15 cellular contexts compared by ENCODE assay signal in the genomic region with DNA sequence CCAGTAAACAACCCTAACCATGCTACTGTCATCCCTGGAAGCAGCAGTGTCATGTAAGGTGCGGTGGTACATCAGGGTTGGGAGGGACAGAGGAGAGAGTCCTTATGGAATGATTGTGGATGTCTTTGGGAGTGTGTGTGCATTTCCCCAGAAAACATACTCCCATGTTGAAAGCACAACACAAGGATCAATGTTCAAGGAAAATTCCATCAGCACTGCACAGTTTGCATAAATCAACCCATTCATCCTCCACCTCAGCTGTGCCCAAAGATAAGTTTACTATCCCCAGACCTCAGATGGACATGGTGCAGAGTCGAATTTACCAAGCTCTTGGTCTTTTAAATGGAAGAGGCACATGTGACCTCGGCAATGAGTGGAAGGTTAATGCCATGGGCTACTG. TPM values are rescaled to one million over a fixed set of nuclear protein-coding genes. Genes with fewer than 3 reads are reported as not detected.
DNase-seq lines count a peak whose midpoint lies in the region; ATAC-seq, FAIRE-seq and TF ChIP-seq lines count a peak whose summit lies in the region.
"Had no signal": no experiment of that assay in that cellular context is flagged by ENCODE, and none has a peak within 500 bp of the region (broad histone marks: within the 10 kb centered on the region; RNA-seq: fewer than 3 reads in every experiment).

No MANE protein-coding gene starts in this region.

- no peak for FAIRE-seq in H1 (lab: Jason Lieb, UNC)
- FAIRE-seq: GM18507 had no signal

- H2BK120ac ChIP-seq in H1 (replicated peaks; ENCODE audit: low read depth, low read length), result no peak overlapping the region

- H3K18ac ChIP-seq in H1 (ENCODE audit: extremely low read depth, low read length), result no peak overlapping the region

- H3K27me3 ChIP-seq in DND-41 (ENCODE audit: insufficient read depth, low read length, poor library complexity), result no peaks in the 10 kb centered on the region
- H3K27me3 ChIP-seq in H1 (replicated peaks in 1 of 4; ENCODE audit: control insufficient read depth in 3 of 4, extremely low read depth in 1 of 4, insufficient read depth in 3 of 4, low read length in 3 of 4), result no peaks in the 10 kb centered on the region
- peaks cover 0 to 48% (median 0%) of the 10 kb centered on the region in 7 donors for H3K27me3 ChIP-seq in spleen (replicated peaks in 1 of 7)
- H3K27me3 ChIP-seq: BLaER1 had no signal

- H2BK20ac ChIP-seq in H1 (ENCODE audit: low read length), result no peak overlapping the region

- CTCF ChIA-PET in activated naive CD4-positive, alpha-beta T cell treated with anti-CD3 and anti-CD28 coated beads for 36 hours (lab: Charles Lee), result interaction anchor here (0.7 to 2.0 kb wide), 4 partner anchors 10 to 179 kb away, joined by 4 to 8 read pairs (median 5); no protein-coding TSS in a partner anchor
- CTCF ChIA-PET in H1 (lab: Charles Lee; ENCODE audit: partially characterized antibody), result interaction anchor here (0.6 to 3.3 kb wide), 5 partner anchors 10 to 180 kb away, joined by 3 to 20 read pairs (median 4); no protein-coding TSS in a partner anchor

- POLR2A ChIA-PET in H1 (lab: Charles Lee; ENCODE audit: partially characterized antibody), result interaction anchor here (1.5 to 1.7 kb wide), 2 partner anchors 11 to 119 kb away, joined by 3 to 5 read pairs; partner anchors contain the start of gene MGAT1
- POLR2A ChIA-PET in naive thymus-derived CD8-positive, alpha-beta T cell (lab: Charles Lee), result interaction anchor here (0.6 to 3.4 kb wide), 7 partner anchors 10 to 148 kb away, joined by 3 to 29 read pairs (median 6); no protein-coding TSS in a partner anchor

- H3K27me3 Mint-ChIP-seq in activated naive CD4-positive, alpha-beta T cell treated with anti-CD3 and anti-CD28 coated beads, Interleukin-2, amount 50 U/mL, for 24 hours, result no peaks in the 10 kb centered on the region
- H3K27me3 Mint-ChIP-seq in activated naive CD4-positive, alpha-beta T cell treated with anti-CD3 and anti-CD28 coated beads for 36 hours (ENCODE audit: low read depth), result no peaks in the 10 kb centered on the region
- H3K27me3 Mint-ChIP-seq in naive thymus-derived CD8-positive, alpha-beta T cell, result no peaks in the 10 kb centered on the region

- ATAC-seq in DND-41 (ENCODE audit: insufficient read depth, low read depth) (no peak), HG03135 (IDR thresholded peaks at IDR 0.05; ENCODE audit: unreplicated experiment) (no peak)
- no peak for ATAC-seq in naive thymus-derived CD8-positive, alpha-beta T cell

- H2BK5ac ChIP-seq in H1 (ENCODE audit: low read depth, low read length), result no peak overlapping the region

- H3K56ac ChIP-seq in H1 (replicated peaks; ENCODE audit: insufficient read length, low read depth, low read length), result no peak overlapping the region

- H2AFZ ChIP-seq in DND-41 (ENCODE audit: low read depth, low read length) (peak overlapping the region; percentile 1; the same call in 1 of the 2 replicates), H1 (ENCODE audit: low read length) (0 out of 2 replicates have a peak overlapping the region, but pooled peaks have one; percentile 45)
- H2AFZ ChIP-seq: GM23248 had no signal

- no peaks in the 10 kb centered on the region for H3K23me2 ChIP-seq in H1 (ENCODE audit: low read depth, low read length)

- no peaks in the 10 kb centered on the region for H3K36me3 Mint-ChIP-seq in activated naive CD4-positive, alpha-beta T cell treated with anti-CD3 and anti-CD28 coated beads, Interleukin-2, amount 50 U/mL, for 24 hours
- no peaks in the 10 kb centered on the region for H3K36me3 Mint-ChIP-seq in activated naive CD4-positive, alpha-beta T cell treated with anti-CD3 and anti-CD28 coated beads for 36 hours (ENCODE audit: low read depth)
- H3K36me3 Mint-ChIP-seq in naive thymus-derived CD8-positive, alpha-beta T cell, result no peaks in the 10 kb centered on the region

- H3K4me1 ChIP-seq in DND-41 (ENCODE audit: insufficient read depth, low read length) (peaks cover 23% of the 10 kb centered on the region), H1 (replicated peaks in 1 of 4; ENCODE audit: control insufficient read depth in 3 of 4, insufficient read depth in 4 of 4, low read length in 3 of 4) (no peaks in the 10 kb centered on the region; a peak in 1 of 7 replicates), spleen (peaks cover 0 to 7% (median 0%) of the 10 kb centered on the region in 6 donors)

- H4K20me1 ChIP-seq in DND-41 (ENCODE audit: insufficient read depth, low read length) (no peaks in the 10 kb centered on the region), H1 (replicated peaks in 1 of 2; ENCODE audit: control insufficient read depth in 1 of 2, insufficient read depth in 2 of 2, low read length in 2 of 2) (no peaks in the 10 kb centered on the region)
- H4K20me1 ChIP-seq: BLaER1 had no signal

- no peaks in the 10 kb centered on the region for H3K36me3 ChIP-seq in DND-41 (ENCODE audit: insufficient read depth, low read length)
- no peaks in the 10 kb centered on the region for H3K36me3 ChIP-seq in H1 (ENCODE audit: control insufficient read depth in 2 of 4, insufficient read depth in 4 of 4, low read length in 3 of 4)
- no peaks in the 10 kb centered on the region for H3K36me3 ChIP-seq in spleen
- H3K36me3 ChIP-seq: BLaER1 had no signal

- TF ChIP-seq EP300 in H1 (IDR thresholded peaks at IDR 0.05; ENCODE audit: borderline replicate concordance in 1 of 2, low read depth in 2 of 2, low read length in 2 of 2), result no peak

- H4K91ac ChIP-seq in H1 (replicated peaks; ENCODE audit: insufficient read length, low read length), result no peak overlapping the region

- no peaks in the 10 kb centered on the region for H3K79me2 ChIP-seq in DND-41 (ENCODE audit: insufficient read depth, low read length)
- no peaks in the 10 kb centered on the region for H3K79me2 ChIP-seq in H1 (ENCODE audit: control insufficient read depth in 1 of 2, insufficient read depth in 2 of 2, low read length in 2 of 2)

- H3K79me1 ChIP-seq in H1 (ENCODE audit: low read depth, low read length), result no peaks in the 10 kb centered on the region

- no peak for TF ChIP-seq RAD21 in H1 (IDR thresholded peaks at IDR 0.05 in 1 of 2, conservative IDR thresholded peaks at IDR 0.05 in 1 of 2; ENCODE audit: low read depth in 2 of 2, low read length in 2 of 2)

- TF ChIP-seq CTCF in DND-41 (IDR thresholded peaks at IDR 0.05; ENCODE audit: borderline replicate concordance, extremely low read depth, low read length, poor library complexity, severe bottlenecking) (no peak), H1 (IDR thresholded peaks at IDR 0.05; ENCODE audit: control extremely low read depth in 1 of 3, insufficient read depth in 1 of 3, low read depth in 1 of 3, low read length in 3 of 3) (no peak), spleen (IDR thresholded peaks at IDR 0.05 in 8 of 11, conservative IDR thresholded peaks at IDR 0.05 in 3 of 11) (no peak)

- no peak overlapping the region for H3K4me3 Mint-ChIP-seq in activated naive CD4-positive, alpha-beta T cell treated with anti-CD3 and anti-CD28 coated beads, Interleukin-2, amount 50 U/mL, for 24 hours
- no peak overlapping the region for H3K4me3 Mint-ChIP-seq in activated naive CD4-positive, alpha-beta T cell treated with anti-CD3 and anti-CD28 coated beads for 36 hours
- H3K4me3 Mint-ChIP-seq in naive thymus-derived CD8-positive, alpha-beta T cell, result peak overlapping the region in 8 of 10 donors; percentile 28 to 67 (median 62)

- H3K4me3 ChIP-seq in DND-41 (ENCODE audit: low read depth in 1 of 2, low read length in 2 of 2) (no peak overlapping the region), H1 (ENCODE audit: extremely low read depth in 1 of 4, insufficient read depth in 2 of 4, low read depth in 3 of 4, low read length in 4 of 4) (no peak overlapping the region), spleen (no peak overlapping the region)
- H3K4me3 ChIP-seq: BLaER1, GM23248 had no signal

- TF ChIP-seq POLR2A in H1 (IDR thresholded peaks at IDR 0.05; ENCODE audit: control extremely low read depth in 1 of 2, low read depth in 2 of 2, low read length in 2 of 2), result no peak
- no peak for TF ChIP-seq POLR2A in spleen (IDR thresholded peaks at IDR 0.05)

- 83% methylated on average over 3 of the region's 3 CpGs; no CpG with 5 or more reads in 1 of the 2 experiments for WGBS in H1 (ENCODE audit: extremely low coverage in 1 of 2, insufficient coverage in 1 of 2, insufficient read length in 1 of 2, insufficient replicate concordance in 2 of 2, low coverage in 1 of 2, low lambda C conversion rate in 2 of 2, missing lambda C conversion rate in 1 of 2), 2 experiments
- WGBS in spleen, 5 donors, result 73 to 87% (median 77%) methylated on average over 3 of the region's 3 CpGs

- H2BK12ac ChIP-seq in H1 (ENCODE audit: low read depth, low read length), result no peak overlapping the region

- H3K9me3 ChIP-seq in DND-41 (ENCODE audit: insufficient read depth, low read length, severe bottlenecking), result no peaks in the 10 kb centered on the region
- peaks cover 4 to 6% of the 10 kb centered on the region in 2 experiments; a peak in 2 of 4 replicates for H3K9me3 ChIP-seq in H1 (ENCODE audit: insufficient read depth in 2 of 2, low read depth in 1 of 2, low read length in 1 of 2)
- no peaks in the 10 kb centered on the region for H3K9me3 ChIP-seq in spleen

- H3K4me2 ChIP-seq in DND-41 (ENCODE audit: insufficient read depth, low read length) (no peak overlapping the region), H1 (ENCODE audit: insufficient read depth in 1 of 2, low read depth in 2 of 2, low read length in 2 of 2) (no peak overlapping the region)
- H3K4me2 ChIP-seq: BLaER1 had no signal

- intact Hi-C loops in activated naive CD4-positive, alpha-beta T cell treated with anti-CD3 and anti-CD28 coated beads for 36 hours (cut with micrococcal nuclease), result loop anchor here (10.0 kb wide), 1 partner anchor 151 kb away; no protein-coding TSS in a partner anchor
- intact Hi-C loops in spleen (cut with DNase I; ENCODE audit: low total_unique reads), result no loop called here

- H3K4ac ChIP-seq in H1 (replicated peaks; ENCODE audit: insufficient read length, low read depth, low read length), result no peak overlapping the region

- no peak for DNase-seq in activated naive CD4-positive, alpha-beta T cell treated with anti-CD3 and anti-CD28 coated beads for 36 hours
- DNase-seq in DND-41, result no peak
- DNase-seq in H1 (ENCODE audit: low read depth in 1 of 2, low spot score in 2 of 2), result peak in 1 of 2 experiments; percentile 44
- DNase-seq in naive thymus-derived CD8-positive, alpha-beta T cell, result no peak
- no peak for DNase-seq in central memory CD4-positive, alpha-beta T cell
- no peak for DNase-seq in spleen
- DNase-seq: 8988T, AML-193, GM23248, H7, IMR-90 had no signal

- H3K23ac ChIP-seq in H1 (ENCODE audit: insufficient read length), result no peak overlapping the region

- no peak overlapping the region for H2BK15ac ChIP-seq in H1 (ENCODE audit: low read length)

- H3K27ac ChIP-seq in DND-41 (ENCODE audit: low read length) (no peak overlapping the region), H1 (ENCODE audit: low read depth, low read length) (no peak overlapping the region), spleen (no peak overlapping the region)
- H3K27ac ChIP-seq: BLaER1, GM23248 had no signal

- H3K4me1 Mint-ChIP-seq in activated naive CD4-positive, alpha-beta T cell treated with anti-CD3 and anti-CD28 coated beads, Interleukin-2, amount 50 U/mL, for 24 hours, result peaks cover 46% of the 10 kb centered on the region
- H3K4me1 Mint-ChIP-seq in activated naive CD4-positive, alpha-beta T cell treated with anti-CD3 and anti-CD28 coated beads for 36 hours (ENCODE audit: low read depth), result peaks cover 40% of the 10 kb centered on the region
- peaks cover 21 to 50% (median 48%) of the 10 kb centered on the region in 4 donors for H3K4me1 Mint-ChIP-seq in naive thymus-derived CD8-positive, alpha-beta T cell

- H4K5ac ChIP-seq in H1 (ENCODE audit: insufficient read length, low read depth, low read length), result no peak overlapping the region

- no peak overlapping the region for H4K8ac ChIP-seq in H1 (ENCODE audit: extremely low read depth, insufficient read depth, low read length)

- no peak overlapping the region for H3K9ac ChIP-seq in DND-41 (ENCODE audit: low read depth, low read length)
- H3K9ac ChIP-seq in H1 (replicated peaks in 1 of 4; ENCODE audit: extremely low read depth in 1 of 4, low read depth in 3 of 4, low read length in 3 of 4), result no peak overlapping the region
- H3K9ac ChIP-seq: BLaER1, GM23248 had no signal

- H3K9me3 Mint-ChIP-seq in activated naive CD4-positive, alpha-beta T cell treated with anti-CD3 and anti-CD28 coated beads, Interleukin-2, amount 50 U/mL, for 24 hours, result no peaks in the 10 kb centered on the region
- no peaks in the 10 kb centered on the region for H3K9me3 Mint-ChIP-seq in activated naive CD4-positive, alpha-beta T cell treated with anti-CD3 and anti-CD28 coated beads for 36 hours
- no peaks in the 10 kb centered on the region for H3K9me3 Mint-ChIP-seq in naive thymus-derived CD8-positive, alpha-beta T cell

- H3K27ac Mint-ChIP-seq in activated naive CD4-positive, alpha-beta T cell treated with anti-CD3 and anti-CD28 coated beads, Interleukin-2, amount 50 U/mL, for 24 hours, result peak overlapping the region; percentile 85
- H3K27ac Mint-ChIP-seq in activated naive CD4-positive, alpha-beta T cell treated with anti-CD3 and anti-CD28 coated beads for 36 hours, result no peak overlapping the region
- peak overlapping the region; percentile 5 to 97 (median 88) for H3K27ac Mint-ChIP-seq in naive thymus-derived CD8-positive, alpha-beta T cell

- H3K14ac ChIP-seq in H1 (ENCODE audit: insufficient read length), result no peak overlapping the region

- H2AK5ac ChIP-seq in H1 (ENCODE audit: low read depth, low read length), result no peak overlapping the region

RNA-seq across cellular contexts. Expression of gene FLT4, which starts 34.1 kb away (rescaled TPM):
- 1 to 10 TPM; 1.5 to 2.7 TPM for total RNA-seq in activated naive CD4-positive, alpha-beta T cell treated with anti-CD3 and anti-CD28 coated beads for 36 hours
- 7.7 TPM in 2 replicates for total RNA-seq in H1 (2021; fragmentation: NEBNext Ultra II Directional; extraction: Animal tissue kit (Norgen Biotek cat#: 25700))
- polyA plus RNA-seq in H1 (2011; rRNA removed), result 6.5 and 8.5 TPM in 2 replicates
- 8.5 TPM for polyA plus RNA-seq in H1 (2011; cell fraction: cytosol; rRNA removed)
- polyA plus RNA-seq in H1 (2011; cell fraction: nucleus; rRNA removed), result 32.2 TPM
- 6.1 to 9.2 TPM (median 6.8 TPM) in 4 replicates for polyA plus RNA-seq in H1 (2012, experiment 1 of 2)
- polyA plus RNA-seq in H1 (2012, experiment 2 of 2), result 6.1 TPM
- 7.0 TPM for polyA plus RNA-seq in H1 (2013, experiment 1 of 2)
- polyA plus RNA-seq in H1 (2013, experiment 2 of 2), result 7.1 TPM
- 7.1 and 11.7 TPM in 2 replicates for polyA minus RNA-seq in H1 (2011; rRNA and poly(A)+ RNA removed)
- polyA minus RNA-seq in H1 (2011; cell fraction: cytosol; rRNA and poly(A)+ RNA removed), result 8.1 TPM
- 14.3 TPM for polyA minus RNA-seq in H1 (2011; cell fraction: nucleus; rRNA and poly(A)+ RNA removed)
- 10 to 100 TPM; 40.6 to 44.5 TPM for total RNA-seq in naive thymus-derived CD8-positive, alpha-beta T cell
- 1 to 10 TPM in 2 of 3 donors, under 1 TPM in 1; 0.93 to 2.8 (median 1.1) TPM for polyA plus RNA-seq in naive thymus-derived CD8-positive, alpha-beta T cell
- 10 to 100 TPM; 20.7 to 61.4 (median 39.9) TPM for total RNA-seq in spleen
- polyA plus RNA-seq in spleen, result 10 to 100 TPM in 1 of 3 donors, 1 to 10 TPM in 2; 3.5 to 19.4 (median 4.6) TPM
- total RNA-seq: GM23248 had no signal
- polyA plus RNA-seq: GM23248 had no signal

RNA-seq across cellular contexts. Expression of gene OR2Y1, which starts 56.3 kb away (rescaled TPM):
- not detected for total RNA-seq in activated naive CD4-positive, alpha-beta T cell treated with anti-CD3 and anti-CD28 coated beads for 36 hours
- not detected in 2 replicates for total RNA-seq in H1 (2021; fragmentation: NEBNext Ultra II Directional; extraction: Animal tissue kit (Norgen Biotek cat#: 25700))
- polyA plus RNA-seq in H1 (2011; rRNA removed), result not detected in 2 replicates
- not detected for polyA plus RNA-seq in H1 (2011; cell fraction: cytosol; rRNA removed)
- polyA plus RNA-seq in H1 (2011; cell fraction: nucleus; rRNA removed), result not detected
- not detected in 4 replicates for polyA plus RNA-seq in H1 (2012, experiment 1 of 2)
- polyA plus RNA-seq in H1 (2012, experiment 2 of 2), result not detected
- polyA plus RNA-seq in H1 (2013, experiment 1 of 2), result not detected
- polyA plus RNA-seq in H1 (2013, experiment 2 of 2), result not detected
- polyA minus RNA-seq in H1 (2011; rRNA and poly(A)+ RNA removed), result not detected in 2 replicates
- polyA minus RNA-seq in H1 (2011; cell fraction: cytosol; rRNA and poly(A)+ RNA removed), result not detected
- not detected for polyA minus RNA-seq in H1 (2011; cell fraction: nucleus; rRNA and poly(A)+ RNA removed)
- not detected for total RNA-seq in naive thymus-derived CD8-positive, alpha-beta T cell
- not detected for polyA plus RNA-seq in naive thymus-derived CD8-positive, alpha-beta T cell
- not detected for total RNA-seq in spleen
- polyA plus RNA-seq in spleen, result not detected
- total RNA-seq: GM23248, H7, IMR-90 had no signal
- polyA plus RNA-seq: GM23248, IMR-90 had no signal

Comparison
In these comparisons a context has a peak if more than half of its experiments do, and no peak if none do; other contexts are left out.
1. H3K4me3 Mint-ChIP-seq: peak in naive thymus-derived CD8-positive, alpha-beta T cell (8 of 10); none in activated naive CD4-positive, alpha-beta T cell treated with anti-CD3 and anti-CD28 coated beads, Interleukin-2, amount 50 U/mL, for 24 hours (single experiment) and activated naive CD4-positive, alpha-beta T cell treated with anti-CD3 and anti-CD28 coated beads for 36 hours (single experiment).